23 cellular contexts compared by ENCODE assay signal in genomic region chr10:47092822-47093221, GRCh38.
A peak's percentile ranks its signal among the peaks of the same experiment; 100 is the strongest.
DNase-seq lines count a peak whose midpoint lies in the region; ATAC-seq and TF ChIP-seq lines count a peak whose summit lies in the region.
"Had no signal": no experiment of that assay in that cellular context is flagged by ENCODE, and none has a peak within 500 bp of the region (broad histone marks: within the 10 kb centered on the region; RNA-seq: fewer than 3 reads in every experiment).

No MANE protein-coding gene starts in this region.

- DNase-seq in T-helper 17 cell (no peak), left ventricle myocardium superior (peak; percentile 79), psoas muscle (no peak), NCI-H2029 treated with DMSO at 0.1 percent for 48 hours (lab: John Stamatoyannopoulos, UW) (no peak)
- no peak for DNase-seq in activated naive CD8-positive, alpha-beta T cell treated with anti-CD3 and anti-CD28 coated beads, Interleukin-2, amount 50 U/mL, for 24 hours
- DNase-seq in activated naive CD4-positive, alpha-beta T cell (lab: John Stamatoyannopoulos, UW): no peak
- DNase-seq: activated CD4-positive, alpha-beta memory T cell treated with anti-CD3 and anti-CD28 coated beads, Interleukin-2, amount 10 ng/mL, durations not matched to agents 7 days and 5 days; activated CD4-positive, CD25-positive, alpha-beta regulatory T cell treated with anti-CD3 and anti-CD28 coated beads, Interleukin-2, amount 50 U/mL, for 72 hours; activated effector memory CD4-positive, alpha-beta T cell treated with anti-CD3 and anti-CD28 coated beads, Interleukin-2, amount 50 U/mL, for 16 hours; effector CD4-positive, alpha-beta T cell; GDM1; HCEC 1CT; IMR-90; kidney; NCI-H1105; NCI-H2029; NCI-H345; NCI-H748 treated with DMSO at 0.1 percent for 48 hours; T-helper 1 cell had no signal

- peak overlapping the region in 8 of 11 experiments; percentile 9 to 84 (median 77); a peak in 13 of 22 replicates for H3K27ac ChIP-seq in BLaER1 treated with 17β-estradiol and CSF1 and Interleukin-3, amounts not matched to agents 10 nM and 100 nM
- no peak overlapping the region for H3K27ac ChIP-seq in psoas muscle

- no peak for TF ChIP-seq CTCF in psoas muscle (IDR thresholded peaks at IDR 0.05)

- peak overlapping the region in 6 of 11 experiments; percentile 30 to 86 (median 73); a peak in 7 of 22 replicates for H3K4me2 ChIP-seq in BLaER1 treated with 17β-estradiol and CSF1 and Interleukin-3, amounts not matched to agents 10 nM and 100 nM

- H3K9me3 Mint-ChIP-seq in activated naive CD8-positive, alpha-beta T cell treated with anti-CD3 and anti-CD28 coated beads, Interleukin-2, amount 50 U/mL, for 24 hours: no peaks in the 10 kb centered on the region
- H3K9me3 Mint-ChIP-seq: activated CD4-positive, alpha-beta memory T cell treated with anti-CD3 and anti-CD28 coated beads, Interleukin-2, amount 10 ng/mL, durations not matched to agents 7 days and 5 days; memory B cell; stimulated activated naive CD8-positive, alpha-beta T cell treated with anti-CD3 and anti-CD28 coated beads, Interleukin-15, Interleukin-2, amounts not matched to agents 100 ng/mL and 50 ng/mL, for 24 hours had no signal

- no peak overlapping the region for H3K27ac Mint-ChIP-seq in T-helper 17 cell
- H3K27ac Mint-ChIP-seq in activated naive CD8-positive, alpha-beta T cell treated with anti-CD3 and anti-CD28 coated beads, Interleukin-2, amount 50 U/mL, for 24 hours: no peak overlapping the region
- H3K27ac Mint-ChIP-seq: activated CD4-positive, alpha-beta memory T cell treated with anti-CD3 and anti-CD28 coated beads, Interleukin-2, amount 10 ng/mL, durations not matched to agents 7 days and 5 days; brain; memory B cell; stimulated activated naive CD8-positive, alpha-beta T cell treated with anti-CD3 and anti-CD28 coated beads, Interleukin-15, Interleukin-2, amounts not matched to agents 100 ng/mL and 50 ng/mL, for 24 hours had no signal

- H3K36me3 Mint-ChIP-seq in T-helper 17 cell (ENCODE audit: low read depth): no peaks in the 10 kb centered on the region
- H3K36me3 Mint-ChIP-seq in activated naive CD8-positive, alpha-beta T cell treated with anti-CD3 and anti-CD28 coated beads, Interleukin-2, amount 50 U/mL, for 24 hours (ENCODE audit: low read depth): no peaks in the 10 kb centered on the region
- H3K36me3 Mint-ChIP-seq: brain, memory B cell had no signal

- intact Hi-C loops in left ventricle myocardium superior (cut with micrococcal nuclease) (no loop called here), psoas muscle (cut with DNase I) (no loop called here)

- H3K9me3 ChIP-seq in BLaER1 treated with 17β-estradiol and CSF1 and Interleukin-3, amounts not matched to agents 10 nM and 100 nM (replicated peaks in 1 of 11): peaks cover 0 to 23% (median 15%) of the 10 kb centered on the region in 11 experiments; a peak in 17 of 22 replicates
- no peaks in the 10 kb centered on the region for H3K9me3 ChIP-seq in T-helper 17 cell (ENCODE audit: control insufficient read depth, low read length, poor library complexity, severe bottlenecking)
- H3K9me3 ChIP-seq in psoas muscle: no peaks in the 10 kb centered on the region

- no peaks in the 10 kb centered on the region for H3K4me1 Mint-ChIP-seq in T-helper 17 cell
- peaks cover 3% of the 10 kb centered on the region for H3K4me1 Mint-ChIP-seq in activated naive CD8-positive, alpha-beta T cell treated with anti-CD3 and anti-CD28 coated beads, Interleukin-2, amount 50 U/mL, for 24 hours
- H3K4me1 Mint-ChIP-seq: activated CD4-positive, alpha-beta memory T cell treated with anti-CD3 and anti-CD28 coated beads, Interleukin-2, amount 10 ng/mL, durations not matched to agents 7 days and 5 days; brain; memory B cell had no signal

- no peak overlapping the region for H3K9ac ChIP-seq in BLaER1 treated with 17β-estradiol and CSF1 and Interleukin-3, amounts not matched to agents 10 nM and 100 nM

- H3K36me3 ChIP-seq in BLaER1 treated with 17β-estradiol and CSF1 and Interleukin-3, amounts not matched to agents 10 nM and 100 nM: no peaks in the 10 kb centered on the region
- H3K36me3 ChIP-seq in psoas muscle (ENCODE audit: insufficient read depth in 1 of 2, low read depth in 1 of 2): no peaks in the 10 kb centered on the region

- H3K4me3 ChIP-seq in BLaER1 treated with 17β-estradiol and CSF1 and Interleukin-3, amounts not matched to agents 10 nM and 100 nM: no peak overlapping the region
- no peak overlapping the region for H3K4me3 ChIP-seq in psoas muscle

- H4K20me1 ChIP-seq in BLaER1 treated with 17β-estradiol and CSF1 and Interleukin-3, amounts not matched to agents 10 nM and 100 nM: no peaks in the 10 kb centered on the region

- WGBS in psoas muscle, 3 donors: 56 to 68% (median 57%) methylated on average over 5 of the region's 5 CpGs

- H3K27me3 ChIP-seq in BLaER1 treated with 17β-estradiol and CSF1 and Interleukin-3, amounts not matched to agents 10 nM and 100 nM: peaks cover 0 to 3% (median 0%) of the 10 kb centered on the region in 11 experiments; a peak in 1 of 22 replicates
- H3K27me3 ChIP-seq in psoas muscle (ENCODE audit: insufficient read depth in 3 of 3, low read length in 2 of 3): no peaks in the 10 kb centered on the region

- H3K4me3 Mint-ChIP-seq in T-helper 17 cell: peak overlapping the region; percentile 5
- no peak overlapping the region for H3K4me3 Mint-ChIP-seq in activated naive CD8-positive, alpha-beta T cell treated with anti-CD3 and anti-CD28 coated beads, Interleukin-2, amount 50 U/mL, for 24 hours
- H3K4me3 Mint-ChIP-seq: activated CD4-positive, alpha-beta memory T cell treated with anti-CD3 and anti-CD28 coated beads, Interleukin-2, amount 10 ng/mL, durations not matched to agents 7 days and 5 days; brain; memory B cell; stimulated activated naive CD8-positive, alpha-beta T cell treated with anti-CD3 and anti-CD28 coated beads, Interleukin-15, Interleukin-2, amounts not matched to agents 100 ng/mL and 50 ng/mL, for 24 hours had no signal

- ATAC-seq in T-helper 17 cell (no peak), left ventricle myocardium superior (peak; percentile 83), psoas muscle (peak; percentile 30 to 75 (median 51))
- ATAC-seq in activated naive CD8-positive, alpha-beta T cell treated with anti-CD3 and anti-CD28 coated beads, Interleukin-2, amount 50 U/mL, for 24 hours: no peak

- H3K27me3 Mint-ChIP-seq in T-helper 17 cell: peaks cover 15% of the 10 kb centered on the region
- H3K27me3 Mint-ChIP-seq in activated naive CD8-positive, alpha-beta T cell treated with anti-CD3 and anti-CD28 coated beads, Interleukin-2, amount 50 U/mL, for 24 hours: no peaks in the 10 kb centered on the region
- H3K27me3 Mint-ChIP-seq: activated CD4-positive, alpha-beta memory T cell treated with anti-CD3 and anti-CD28 coated beads, Interleukin-2, amount 10 ng/mL, durations not matched to agents 7 days and 5 days; brain; stimulated activated naive CD8-positive, alpha-beta T cell treated with anti-CD3 and anti-CD28 coated beads, Interleukin-15, Interleukin-2, amounts not matched to agents 100 ng/mL and 50 ng/mL, for 24 hours had no signal

- peaks cover 24 to 65% (median 49%) of the 10 kb centered on the region in 10 experiments for H3K4me1 ChIP-seq in BLaER1 treated with 17β-estradiol and CSF1 and Interleukin-3, amounts not matched to agents 10 nM and 100 nM
- H3K4me1 ChIP-seq in psoas muscle: no peaks in the 10 kb centered on the region

Comparison
In these comparisons a context has a peak if more than half of its experiments do, and no peak if none do; other contexts are left out.
1. ATAC-seq: peak in left ventricle myocardium superior (single experiment) and psoas muscle (4 of 4); none in T-helper 17 cell (single experiment) and activated naive CD8-positive, alpha-beta T cell treated with anti-CD3 and anti-CD28 coated beads, Interleukin-2, amount 50 U/mL, for 24 hours (single experiment).